1 cellular context compared by ENCODE assay signal in genomic region chr10:11742009-11742778, GRCh38.
TF ChIP-seq lines count a peak whose summit lies in the region.

A gene with protein sequence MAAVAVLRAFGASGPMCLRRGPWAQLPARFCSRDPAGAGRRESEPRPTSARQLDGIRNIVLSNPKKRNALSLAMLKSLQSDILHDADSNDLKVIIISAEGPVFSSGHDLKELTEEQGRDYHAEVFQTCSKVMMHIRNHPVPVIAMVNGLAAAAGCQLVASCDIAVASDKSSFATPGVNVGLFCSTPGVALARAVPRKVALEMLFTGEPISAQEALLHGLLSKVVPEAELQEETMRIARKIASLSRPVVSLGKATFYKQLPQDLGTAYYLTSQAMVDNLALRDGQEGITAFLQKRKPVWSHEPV (plus strand): TSS chr10:11742382. CDS start chr10:11742577, 195 bp downstream.

TF ChIP-seq in HepG2, 621 proteins besides CTCF, POLR2A, EP300 and RAD21 (continued from another document):
- TF ChIP-seq CSRNP2 (CRISPR knock-in tag; conservative IDR thresholded peaks at IDR 0.05; ENCODE audit: low read depth) (no peak), ZNF704 (CRISPR knock-in tag; IDR thresholded peaks at IDR 0.05; ENCODE audit: borderline replicate concordance) (no peak)
